In genomic region chr10:92567952-92568600, GRCh38 we compare ENCODE assay signal across 9 cellular contexts.
DNase-seq lines count a peak whose midpoint lies in the region; ATAC-seq and TF ChIP-seq lines count a peak whose summit lies in the region.
"Had no signal": no experiment of that assay in that cellular context is flagged by ENCODE, and none has a peak within 500 bp of the region (broad histone marks: within the 10 kb centered on the region; RNA-seq: fewer than 3 reads in every experiment).

No MANE protein-coding gene starts in this region.

- DNase-seq in ELR (ENCODE audit: low read depth) = peak; percentile 79
- peak; percentile 36 for DNase-seq in NB4 (ENCODE audit: low read depth)
- DNase-seq in glomerular visceral epithelial cell (ENCODE audit: extremely low spot score) = peak; percentile 48
- DNase-seq in GDM1 (lab: John Stamatoyannopoulos, UW) = no peak
- DNase-seq in NCI-H2107 (lab: John Stamatoyannopoulos, UW) = no peak
- DNase-seq: retina had no signal

- TF ChIP-seq POLR2A in NB4 (IDR thresholded peaks at IDR 0.05; ENCODE audit: extremely low read depth, insufficient read length) = no peak

- ATAC-seq in GM21619 (IDR thresholded peaks at IDR 0.05; ENCODE audit: unreplicated experiment) (peak; percentile 76), GM21737 (IDR thresholded peaks at IDR 0.05; ENCODE audit: unreplicated experiment) (no peak), GM19324 (IDR thresholded peaks at IDR 0.05; ENCODE audit: low FRiP score, unreplicated experiment) (no peak)

- TF ChIP-seq CTCF in NB4 (IDR thresholded peaks at IDR 0.05; ENCODE audit: low read depth, low read length) = no peak

- H3K4me3 ChIP-seq in NB4 (ENCODE audit: low read depth, low read length) = no peak overlapping the region

Comparison
In these comparisons a context has a peak if more than half of its experiments do, and no peak if none do; other contexts are left out.
1. DNase-seq: peak in ELR (single experiment), NB4 (single experiment) and glomerular visceral epithelial cell (single experiment); none in GDM1 (single experiment) and NCI-H2107 (single experiment).